10 cellular contexts compared by ENCODE assay signal in genomic region chr18:58148954-58149471, GRCh38.
A peak's percentile ranks its signal among the peaks of the same experiment; 100 is the strongest.
DNase-seq lines count a peak whose midpoint lies in the region; ATAC-seq, FAIRE-seq and TF ChIP-seq lines count a peak whose summit lies in the region.
"Had no signal": no experiment of that assay in that cellular context is flagged by ENCODE, and none has a peak within 500 bp of the region (broad histone marks: within the 10 kb centered on the region; RNA-seq: fewer than 3 reads in every experiment).

No MANE protein-coding gene starts in this region.

- ATAC-seq in GM21528 (IDR thresholded peaks at IDR 0.05; ENCODE audit: low FRiP score, unreplicated experiment) (peak; percentile 79), HG03520 (IDR thresholded peaks at IDR 0.05; ENCODE audit: unreplicated experiment) (peak; percentile 63), GM18505 (IDR thresholded peaks at IDR 0.05; ENCODE audit: unreplicated experiment) (no peak)

- FAIRE-seq in GM12892 (lab: Jason Lieb, UNC) (peak; percentile 67), GM19239 (lab: Jason Lieb, UNC) (no peak)

- TF ChIP-seq POLR2A in GM12892 (IDR thresholded peaks at IDR 0.05; ENCODE audit: low read depth, low read length) (no peak), GM18505 (IDR thresholded peaks at IDR 0.05; ENCODE audit: borderline replicate concordance, extremely low read depth, insufficient read depth, insufficient read length) (no peak)

- DNase-seq in GM12892 (ENCODE audit: insufficient read length) (no peak), inferior parietal cortex (ENCODE audit: extremely low spot score) (peak; percentile 29), GM19239 (ENCODE audit: insufficient read length, low spot score) (no peak), amniotic stem cell (lab: John Stamatoyannopoulos, UW) (no peak)
- DNase-seq in stimulated activated naive CD4-positive, alpha-beta T cell treated with Interleukin-2 at 50 U/mL for 16 hours (lab: John Stamatoyannopoulos, UW) = no peak
- DNase-seq: CD4-positive, alpha-beta T cell; immature natural killer cell had no signal
